In the genomic region with DNA sequence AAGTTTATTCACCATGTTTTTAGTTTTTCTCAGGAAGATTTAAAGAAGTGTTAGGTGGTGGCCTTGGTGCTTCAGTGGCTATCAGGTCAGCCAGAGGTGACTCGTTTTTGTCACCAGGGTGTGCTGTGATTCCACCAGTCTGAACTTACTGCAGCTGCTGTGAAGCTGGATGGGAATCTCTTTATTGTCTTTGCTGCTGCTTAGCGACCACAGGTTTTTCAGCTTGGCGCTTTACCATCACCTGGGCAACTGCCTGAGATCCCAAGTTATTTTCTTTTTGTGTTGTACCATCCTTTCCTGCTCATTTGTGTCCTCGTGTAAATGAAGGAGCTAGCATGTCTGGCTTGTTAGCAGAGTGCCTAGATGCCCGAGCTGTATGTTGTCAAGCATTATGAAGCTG, we compare ENCODE assay signal across 1 cellular context.
TF ChIP-seq lines count a peak whose summit lies in the region.

No MANE protein-coding gene starts in this region.

TF ChIP-seq in HepG2, 621 proteins besides CTCF, POLR2A, EP300 and RAD21 (continued from another document):
- TF ChIP-seq, protein P1, sequence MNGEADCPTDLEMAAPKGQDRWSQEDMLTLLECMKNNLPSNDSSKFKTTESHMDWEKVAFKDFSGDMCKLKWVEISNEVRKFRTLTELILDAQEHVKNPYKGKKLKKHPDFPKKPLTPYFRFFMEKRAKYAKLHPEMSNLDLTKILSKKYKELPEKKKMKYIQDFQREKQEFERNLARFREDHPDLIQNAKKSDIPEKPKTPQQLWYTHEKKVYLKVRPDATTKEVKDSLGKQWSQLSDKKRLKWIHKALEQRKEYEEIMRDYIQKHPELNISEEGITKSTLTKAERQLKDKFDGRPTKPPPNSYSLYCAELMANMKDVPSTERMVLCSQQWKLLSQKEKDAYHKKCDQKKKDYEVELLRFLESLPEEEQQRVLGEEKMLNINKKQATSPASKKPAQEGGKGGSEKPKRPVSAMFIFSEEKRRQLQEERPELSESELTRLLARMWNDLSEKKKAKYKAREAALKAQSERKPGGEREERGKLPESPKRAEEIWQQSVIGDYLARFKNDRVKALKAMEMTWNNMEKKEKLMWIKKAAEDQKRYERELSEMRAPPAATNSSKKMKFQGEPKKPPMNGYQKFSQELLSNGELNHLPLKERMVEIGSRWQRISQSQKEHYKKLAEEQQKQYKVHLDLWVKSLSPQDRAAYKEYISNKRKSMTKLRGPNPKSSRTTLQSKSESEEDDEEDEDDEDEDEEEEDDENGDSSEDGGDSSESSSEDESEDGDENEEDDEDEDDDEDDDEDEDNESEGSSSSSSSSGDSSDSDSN (CRISPR knock-in tag; IDR thresholded peaks at IDR 0.05), result no peak
- TF ChIP-seq ATF1 (CRISPR knock-in tag; IDR thresholded peaks at IDR 0.05) (no peak), ZNF260 (CRISPR knock-in tag; IDR thresholded peaks at IDR 0.05; ENCODE audit: borderline replicate concordance, low read depth) (no peak), THAP11 (CRISPR knock-in tag; IDR thresholded peaks at IDR 0.05) (no peak), ZNF160 (CRISPR knock-in tag; IDR thresholded peaks at IDR 0.05) (no peak), STAG1 (CRISPR knock-in tag; IDR thresholded peaks at IDR 0.05) (peak; percentile 92), NR2F6 (IDR thresholded peaks at IDR 0.05) (no peak), NR2F6 (CRISPR knock-in tag; IDR thresholded peaks at IDR 0.05) (0 out of 2 replicates have a peak, but pooled peaks have one; percentile 15)
- TF ChIP-seq, protein P2, sequence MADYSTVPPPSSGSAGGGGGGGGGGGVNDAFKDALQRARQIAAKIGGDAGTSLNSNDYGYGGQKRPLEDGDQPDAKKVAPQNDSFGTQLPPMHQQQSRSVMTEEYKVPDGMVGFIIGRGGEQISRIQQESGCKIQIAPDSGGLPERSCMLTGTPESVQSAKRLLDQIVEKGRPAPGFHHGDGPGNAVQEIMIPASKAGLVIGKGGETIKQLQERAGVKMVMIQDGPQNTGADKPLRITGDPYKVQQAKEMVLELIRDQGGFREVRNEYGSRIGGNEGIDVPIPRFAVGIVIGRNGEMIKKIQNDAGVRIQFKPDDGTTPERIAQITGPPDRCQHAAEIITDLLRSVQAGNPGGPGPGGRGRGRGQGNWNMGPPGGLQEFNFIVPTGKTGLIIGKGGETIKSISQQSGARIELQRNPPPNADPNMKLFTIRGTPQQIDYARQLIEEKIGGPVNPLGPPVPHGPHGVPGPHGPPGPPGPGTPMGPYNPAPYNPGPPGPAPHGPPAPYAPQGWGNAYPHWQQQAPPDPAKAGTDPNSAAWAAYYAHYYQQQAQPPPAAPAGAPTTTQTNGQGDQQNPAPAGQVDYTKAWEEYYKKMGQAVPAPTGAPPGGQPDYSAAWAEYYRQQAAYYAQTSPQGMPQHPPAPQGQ (CRISPR knock-in tag; IDR thresholded peaks at IDR 0.05; ENCODE audit: borderline replicate concordance), result no peak
